In the genomic region with DNA sequence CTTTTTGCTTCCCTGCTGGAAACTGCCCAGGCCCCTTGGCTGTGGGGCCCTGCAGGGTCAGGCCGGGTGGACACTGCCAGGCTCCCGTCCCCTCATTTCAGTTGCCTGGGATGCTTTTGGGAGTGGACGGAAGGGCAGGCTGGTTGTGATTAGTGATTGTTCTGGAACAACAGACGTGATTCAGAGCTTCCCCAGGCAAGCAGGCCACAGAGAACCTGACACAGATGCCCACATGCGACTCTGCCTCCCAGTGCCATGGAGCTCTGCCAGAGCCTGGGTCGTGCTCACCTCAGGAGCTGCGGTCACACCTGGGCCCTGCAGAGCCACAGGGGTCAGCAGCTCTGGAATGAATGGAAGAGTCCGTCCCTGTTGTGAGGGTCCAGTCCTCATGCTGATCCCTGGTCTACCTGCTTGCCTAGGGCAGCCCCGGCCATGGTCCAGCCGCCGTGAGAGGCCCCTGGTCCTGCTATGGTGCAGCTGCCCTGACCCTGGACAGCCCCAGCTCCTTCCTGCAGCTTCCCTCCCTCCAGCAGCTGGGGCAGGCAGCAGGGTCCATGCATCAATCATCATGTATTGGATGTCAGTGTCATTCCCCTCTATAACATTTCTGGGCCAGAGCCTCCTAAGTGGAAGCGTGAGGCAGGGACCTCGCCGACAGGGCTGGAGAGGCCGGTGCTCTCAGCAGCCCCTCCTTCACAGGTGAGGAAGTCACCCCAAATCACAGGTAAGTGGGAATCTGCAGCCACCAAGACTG, we compare ENCODE assay signal across 2 cellular contexts.
TF ChIP-seq lines count a peak whose summit lies in the region.

No MANE protein-coding gene starts in this region.

TF ChIP-seq in H1, 55 proteins besides CTCF, POLR2A, EP300 and RAD21:
- no peak for TF ChIP-seq RBBP5 (IDR thresholded peaks at IDR 0.05; ENCODE audit: borderline replicate concordance, low read depth, low read length)
- no peak for TF ChIP-seq CREB1 (IDR thresholded peaks at IDR 0.05)
- TF ChIP-seq JUND (IDR thresholded peaks at IDR 0.05; ENCODE audit: low read length) = no peak
- TF ChIP-seq, protein P1, sequence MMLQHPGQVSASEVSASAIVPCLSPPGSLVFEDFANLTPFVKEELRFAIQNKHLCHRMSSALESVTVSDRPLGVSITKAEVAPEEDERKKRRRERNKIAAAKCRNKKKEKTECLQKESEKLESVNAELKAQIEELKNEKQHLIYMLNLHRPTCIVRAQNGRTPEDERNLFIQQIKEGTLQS (IDR thresholded peaks at IDR 0.05; ENCODE audit: insufficient read depth, low read depth, low read length) = no peak
- TF ChIP-seq SP2 (IDR thresholded peaks at IDR 0.05; ENCODE audit: low read length) = no peak
- TF ChIP-seq TBP (IDR thresholded peaks at IDR 0.05; ENCODE audit: low read depth, low read length) = no peak
- no peak for TF ChIP-seq RFX5 (IDR thresholded peaks at IDR 0.05; ENCODE audit: borderline replicate concordance, low read depth, low read length)
- no peak for TF ChIP-seq SIN3A (conservative IDR thresholded peaks at IDR 0.05 in 1 of 2, IDR thresholded peaks at IDR 0.05 in 1 of 2; ENCODE audit: low read depth in 1 of 2, low read length in 2 of 2)
- no peak for TF ChIP-seq NANOG (IDR thresholded peaks at IDR 0.05; ENCODE audit: insufficient read depth, low read depth, low read length, poor library complexity, severe bottlenecking)
- TF ChIP-seq POU5F1 (IDR thresholded peaks at IDR 0.05; ENCODE audit: low read depth, low read length) = no peak
- no peak for TF ChIP-seq KDM5A (IDR thresholded peaks at IDR 0.05; ENCODE audit: low read length)
- TF ChIP-seq, protein P2, sequence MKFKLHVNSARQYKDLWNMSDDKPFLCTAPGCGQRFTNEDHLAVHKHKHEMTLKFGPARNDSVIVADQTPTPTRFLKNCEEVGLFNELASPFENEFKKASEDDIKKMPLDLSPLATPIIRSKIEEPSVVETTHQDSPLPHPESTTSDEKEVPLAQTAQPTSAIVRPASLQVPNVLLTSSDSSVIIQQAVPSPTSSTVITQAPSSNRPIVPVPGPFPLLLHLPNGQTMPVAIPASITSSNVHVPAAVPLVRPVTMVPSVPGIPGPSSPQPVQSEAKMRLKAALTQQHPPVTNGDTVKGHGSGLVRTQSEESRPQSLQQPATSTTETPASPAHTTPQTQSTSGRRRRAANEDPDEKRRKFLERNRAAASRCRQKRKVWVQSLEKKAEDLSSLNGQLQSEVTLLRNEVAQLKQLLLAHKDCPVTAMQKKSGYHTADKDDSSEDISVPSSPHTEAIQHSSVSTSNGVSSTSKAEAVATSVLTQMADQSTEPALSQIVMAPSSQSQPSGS (IDR thresholded peaks at IDR 0.05; ENCODE audit: low read length) = no peak
- TF ChIP-seq BRCA1 (IDR thresholded peaks at IDR 0.05; ENCODE audit: low read depth, low read length) = no peak
- TF ChIP-seq MAFK (IDR thresholded peaks at IDR 0.05; ENCODE audit: low read depth, low read length) = no peak
- no peak for TF ChIP-seq RXRA (IDR thresholded peaks at IDR 0.05; ENCODE audit: insufficient read depth, low read depth, low read length)
- no peak for TF ChIP-seq SIRT6 (IDR thresholded peaks at IDR 0.05; ENCODE audit: low read length)
- TF ChIP-seq RNF2 (IDR thresholded peaks at IDR 0.05; ENCODE audit: borderline replicate concordance, low read depth, low read length, missing control alignments, poor library complexity, severe bottlenecking) = no peak
- TF ChIP-seq TAF7 (optimal IDR thresholded peaks at IDR 0.05; ENCODE audit: borderline replicate concordance, low read depth, low read length) = no peak

TF ChIP-seq in GM23338, 12 proteins besides CTCF, POLR2A, EP300 and RAD21:
- TF ChIP-seq, protein P3, sequence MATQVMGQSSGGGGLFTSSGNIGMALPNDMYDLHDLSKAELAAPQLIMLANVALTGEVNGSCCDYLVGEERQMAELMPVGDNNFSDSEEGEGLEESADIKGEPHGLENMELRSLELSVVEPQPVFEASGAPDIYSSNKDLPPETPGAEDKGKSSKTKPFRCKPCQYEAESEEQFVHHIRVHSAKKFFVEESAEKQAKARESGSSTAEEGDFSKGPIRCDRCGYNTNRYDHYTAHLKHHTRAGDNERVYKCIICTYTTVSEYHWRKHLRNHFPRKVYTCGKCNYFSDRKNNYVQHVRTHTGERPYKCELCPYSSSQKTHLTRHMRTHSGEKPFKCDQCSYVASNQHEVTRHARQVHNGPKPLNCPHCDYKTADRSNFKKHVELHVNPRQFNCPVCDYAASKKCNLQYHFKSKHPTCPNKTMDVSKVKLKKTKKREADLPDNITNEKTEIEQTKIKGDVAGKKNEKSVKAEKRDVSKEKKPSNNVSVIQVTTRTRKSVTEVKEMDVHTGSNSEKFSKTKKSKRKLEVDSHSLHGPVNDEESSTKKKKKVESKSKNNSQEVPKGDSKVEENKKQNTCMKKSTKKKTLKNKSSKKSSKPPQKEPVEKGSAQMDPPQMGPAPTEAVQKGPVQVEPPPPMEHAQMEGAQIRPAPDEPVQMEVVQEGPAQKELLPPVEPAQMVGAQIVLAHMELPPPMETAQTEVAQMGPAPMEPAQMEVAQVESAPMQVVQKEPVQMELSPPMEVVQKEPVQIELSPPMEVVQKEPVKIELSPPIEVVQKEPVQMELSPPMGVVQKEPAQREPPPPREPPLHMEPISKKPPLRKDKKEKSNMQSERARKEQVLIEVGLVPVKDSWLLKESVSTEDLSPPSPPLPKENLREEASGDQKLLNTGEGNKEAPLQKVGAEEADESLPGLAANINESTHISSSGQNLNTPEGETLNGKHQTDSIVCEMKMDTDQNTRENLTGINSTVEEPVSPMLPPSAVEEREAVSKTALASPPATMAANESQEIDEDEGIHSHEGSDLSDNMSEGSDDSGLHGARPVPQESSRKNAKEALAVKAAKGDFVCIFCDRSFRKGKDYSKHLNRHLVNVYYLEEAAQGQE (IDR thresholded peaks at IDR 0.05; ENCODE audit: unreplicated experiment) = no peak
- TF ChIP-seq JUNB (IDR thresholded peaks at IDR 0.05; ENCODE audit: unreplicated experiment) (no peak), ZNF114 (CRISPR knock-in tag; IDR thresholded peaks at IDR 0.05) (no peak), STAT1 (IDR thresholded peaks at IDR 0.05; ENCODE audit: unreplicated experiment) (no peak), NANOG (IDR thresholded peaks at IDR 0.05; ENCODE audit: borderline replicate concordance) (no peak), EZH2 (IDR thresholded peaks at IDR 0.05; ENCODE audit: low read depth, unreplicated experiment) (no peak), POLR2AphosphoS5 (IDR thresholded peaks at IDR 0.05; ENCODE audit: low read depth) (no peak), EZH2phosphoT487 (IDR thresholded peaks at IDR 0.05; ENCODE audit: unreplicated experiment) (no peak), ZNF331 (CRISPR knock-in tag; IDR thresholded peaks at IDR 0.05; ENCODE audit: low read depth) (no peak), CREB1 (CRISPR knock-in tag; IDR thresholded peaks at IDR 0.05; ENCODE audit: low read depth) (no peak)
- TF ChIP-seq, protein P4, sequence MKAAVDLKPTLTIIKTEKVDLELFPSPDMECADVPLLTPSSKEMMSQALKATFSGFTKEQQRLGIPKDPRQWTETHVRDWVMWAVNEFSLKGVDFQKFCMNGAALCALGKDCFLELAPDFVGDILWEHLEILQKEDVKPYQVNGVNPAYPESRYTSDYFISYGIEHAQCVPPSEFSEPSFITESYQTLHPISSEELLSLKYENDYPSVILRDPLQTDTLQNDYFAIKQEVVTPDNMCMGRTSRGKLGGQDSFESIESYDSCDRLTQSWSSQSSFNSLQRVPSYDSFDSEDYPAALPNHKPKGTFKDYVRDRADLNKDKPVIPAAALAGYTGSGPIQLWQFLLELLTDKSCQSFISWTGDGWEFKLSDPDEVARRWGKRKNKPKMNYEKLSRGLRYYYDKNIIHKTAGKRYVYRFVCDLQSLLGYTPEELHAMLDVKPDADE (IDR thresholded peaks at IDR 0.05) = no peak
- TF ChIP-seq, protein P5, sequence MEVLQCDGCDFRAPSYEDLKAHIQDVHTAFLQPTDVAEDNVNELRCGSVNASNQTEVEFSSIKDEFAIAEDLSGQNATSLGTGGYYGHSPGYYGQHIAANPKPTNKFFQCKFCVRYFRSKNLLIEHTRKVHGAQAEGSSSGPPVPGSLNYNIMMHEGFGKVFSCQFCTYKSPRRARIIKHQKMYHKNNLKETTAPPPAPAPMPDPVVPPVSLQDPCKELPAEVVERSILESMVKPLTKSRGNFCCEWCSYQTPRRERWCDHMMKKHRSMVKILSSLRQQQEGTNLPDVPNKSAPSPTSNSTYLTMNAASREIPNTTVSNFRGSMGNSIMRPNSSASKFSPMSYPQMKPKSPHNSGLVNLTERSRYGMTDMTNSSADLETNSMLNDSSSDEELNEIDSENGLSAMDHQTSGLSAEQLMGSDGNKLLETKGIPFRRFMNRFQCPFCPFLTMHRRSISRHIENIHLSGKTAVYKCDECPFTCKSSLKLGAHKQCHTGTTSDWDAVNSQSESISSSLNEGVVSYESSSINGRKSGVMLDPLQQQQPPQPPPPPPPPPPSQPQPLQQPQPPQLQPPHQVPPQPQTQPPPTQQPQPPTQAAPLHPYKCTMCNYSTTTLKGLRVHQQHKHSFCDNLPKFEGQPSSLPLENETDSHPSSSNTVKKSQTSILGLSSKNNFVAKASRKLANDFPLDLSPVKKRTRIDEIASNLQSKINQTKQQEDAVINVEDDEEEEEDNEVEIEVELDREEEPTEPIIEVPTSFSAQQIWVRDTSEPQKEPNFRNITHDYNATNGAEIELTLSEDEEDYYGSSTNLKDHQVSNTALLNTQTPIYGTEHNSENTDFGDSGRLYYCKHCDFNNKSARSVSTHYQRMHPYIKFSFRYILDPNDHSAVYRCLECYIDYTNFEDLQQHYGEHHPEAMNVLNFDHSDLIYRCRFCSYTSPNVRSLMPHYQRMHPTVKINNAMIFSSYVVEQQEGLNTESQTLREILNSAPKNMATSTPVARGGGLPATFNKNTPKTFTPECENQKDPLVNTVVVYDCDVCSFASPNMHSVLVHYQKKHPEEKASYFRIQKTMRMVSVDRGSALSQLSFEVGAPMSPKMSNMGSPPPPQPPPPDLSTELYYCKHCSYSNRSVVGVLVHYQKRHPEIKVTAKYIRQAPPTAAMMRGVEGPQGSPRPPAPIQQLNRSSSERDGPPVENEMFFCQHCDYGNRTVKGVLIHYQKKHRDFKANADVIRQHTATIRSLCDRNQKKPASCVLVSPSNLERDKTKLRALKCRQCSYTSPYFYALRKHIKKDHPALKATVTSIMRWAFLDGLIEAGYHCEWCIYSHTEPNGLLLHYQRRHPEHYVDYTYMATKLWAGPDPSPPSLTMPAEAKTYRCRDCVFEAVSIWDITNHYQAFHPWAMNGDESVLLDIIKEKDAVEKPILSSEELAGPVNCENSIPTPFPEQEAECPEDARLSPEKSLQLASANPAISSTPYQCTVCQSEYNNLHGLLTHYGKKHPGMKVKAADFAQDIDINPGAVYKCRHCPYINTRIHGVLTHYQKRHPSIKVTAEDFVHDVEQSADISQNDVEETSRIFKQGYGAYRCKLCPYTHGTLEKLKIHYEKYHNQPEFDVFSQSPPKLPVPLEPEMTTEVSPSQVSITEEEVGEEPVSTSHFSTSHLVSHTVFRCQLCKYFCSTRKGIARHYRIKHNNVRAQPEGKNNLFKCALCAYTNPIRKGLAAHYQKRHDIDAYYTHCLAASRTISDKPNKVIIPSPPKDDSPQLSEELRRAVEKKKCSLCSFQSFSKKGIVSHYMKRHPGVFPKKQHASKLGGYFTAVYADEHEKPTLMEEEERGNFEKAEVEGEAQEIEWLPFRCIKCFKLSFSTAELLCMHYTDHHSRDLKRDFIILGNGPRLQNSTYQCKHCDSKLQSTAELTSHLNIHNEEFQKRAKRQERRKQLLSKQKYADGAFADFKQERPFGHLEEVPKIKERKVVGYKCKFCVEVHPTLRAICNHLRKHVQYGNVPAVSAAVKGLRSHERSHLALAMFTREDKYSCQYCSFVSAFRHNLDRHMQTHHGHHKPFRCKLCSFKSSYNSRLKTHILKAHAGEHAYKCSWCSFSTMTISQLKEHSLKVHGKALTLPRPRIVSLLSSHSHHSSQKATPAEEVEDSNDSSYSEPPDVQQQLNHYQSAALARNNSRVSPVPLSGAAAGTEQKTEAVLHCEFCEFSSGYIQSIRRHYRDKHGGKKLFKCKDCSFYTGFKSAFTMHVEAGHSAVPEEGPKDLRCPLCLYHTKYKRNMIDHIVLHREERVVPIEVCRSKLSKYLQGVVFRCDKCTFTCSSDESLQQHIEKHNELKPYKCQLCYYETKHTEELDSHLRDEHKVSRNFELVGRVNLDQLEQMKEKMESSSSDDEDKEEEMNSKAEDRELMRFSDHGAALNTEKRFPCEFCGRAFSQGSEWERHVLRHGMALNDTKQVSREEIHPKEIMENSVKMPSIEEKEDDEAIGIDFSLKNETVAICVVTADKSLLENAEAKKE (CRISPR knock-in tag; IDR thresholded peaks at IDR 0.05) = no peak
TF ChIP-seq in GM23338: peak in this region for 0.
